ENCODE assay signal across 35 cellular contexts in genomic region chr12:25965682-25966081, GRCh38. TPM values are rescaled to one million over a fixed set of nuclear protein-coding genes. Genes with fewer than 3 reads are reported as not detected.
DNase-seq lines count a peak whose midpoint lies in the region; ATAC-seq and TF ChIP-seq lines count a peak whose summit lies in the region.
"Had no signal": no experiment of that assay in that cellular context is flagged by ENCODE, and none has a peak within 500 bp of the region (broad histone marks: within the 10 kb centered on the region; RNA-seq: fewer than 3 reads in every experiment).

No MANE protein-coding gene starts in this region.

- H2BK120ac ChIP-seq in trophoblast cell (ENCODE audit: insufficient read depth, low read length, poor library complexity): no peak overlapping the region

- DNase-seq in HFFc6 (no peak), endodermal cell (no peak), trophoblast cell (no peak), foreskin keratinocyte (no peak), putamen (ENCODE audit: low spot score) (no peak), retina (no peak), SHP77 treated with DMSO at 0.1 percent for 48 hours (lab: John Stamatoyannopoulos, UW) (no peak)
- DNase-seq: 8988T; ACHN; AML-193; BE2C; C1 segment of cervical spinal cord; Caco-2; Calu3; CD4-positive, alpha-beta memory T cell; CD4-positive, alpha-beta T cell; CD4-positive, CD25-positive, alpha-beta regulatory T cell; CD8-positive, alpha-beta memory T cell; CD8-positive, alpha-beta T cell; COR-L47; DMS 273 treated with DMSO at 0.1 percent for 48 hours; DMS153; DMS53; DMS79; DMS79 treated with DMSO at 0.1 percent for 48 hours; DND-41; EL had no signal

- H3K79me1 ChIP-seq in trophoblast cell (ENCODE audit: low read length): no peaks in the 10 kb centered on the region

- H3K27ac ChIP-seq in HEK293 (ENCODE audit: extremely low read depth, low read depth, low read length) (no peak overlapping the region), endodermal cell (ENCODE audit: low read depth, low read length) (no peak overlapping the region), trophoblast cell (ENCODE audit: low read depth, low read length) (no peak overlapping the region), foreskin keratinocyte (no peak overlapping the region)
- H3K27ac ChIP-seq: 22Rv1; A549; BLaER1; BLaER1 treated with 17β-estradiol and CSF1 and Interleukin-3, amounts not matched to agents 10 nM and 100 nM; C4-2B had no signal

- no peaks in the 10 kb centered on the region for H3K9me3 Mint-ChIP-seq in HFFc6
- peaks cover 21% of the 10 kb centered on the region for H3K9me3 Mint-ChIP-seq in endodermal cell
- H3K9me3 Mint-ChIP-seq: CD4-positive, alpha-beta T cell; CD8-positive, alpha-beta T cell had no signal

- H3K23ac ChIP-seq in trophoblast cell (ENCODE audit: low read length): no peak overlapping the region

- CTCF ChIA-PET in HEK293 (lab: Yijun Ruan, JAX): interaction anchor here (0.7 kb wide), 1 partner anchor 1421 kb away, joined by 5 read pairs; no protein-coding TSS in a partner anchor

- H4K8ac ChIP-seq in trophoblast cell (ENCODE audit: low read depth, low read length): no peak overlapping the region

- H3K9ac ChIP-seq in endodermal cell (ENCODE audit: extremely low read depth, low read length, poor library complexity, severe bottlenecking) (no peak overlapping the region), trophoblast cell (ENCODE audit: low read length) (no peak overlapping the region)
- H3K9ac ChIP-seq: BLaER1; BLaER1 treated with 17β-estradiol and CSF1 and Interleukin-3, amounts not matched to agents 10 nM and 100 nM had no signal

- H4K91ac ChIP-seq in trophoblast cell (ENCODE audit: low read depth, low read length): no peak overlapping the region

- no peak overlapping the region for H3K18ac ChIP-seq in trophoblast cell (ENCODE audit: low read length)

- H3K4me3 Mint-ChIP-seq in HFFc6 (no peak overlapping the region), endodermal cell (no peak overlapping the region)
- H3K4me3 Mint-ChIP-seq: B cell; CD14-positive monocyte; CD4-positive, alpha-beta memory T cell; CD4-positive, alpha-beta T cell; CD4-positive, CD25-positive, alpha-beta regulatory T cell; CD8-positive, alpha-beta memory T cell; CD8-positive, alpha-beta T cell had no signal

- POLR2A ChIA-PET in HEK293 (lab: Yijun Ruan, JAX): interaction anchor here (0.7 kb wide), 1 partner anchor 51 kb away, joined by 4 read pairs; no protein-coding TSS in a partner anchor

- no peak overlapping the region for H3K14ac ChIP-seq in trophoblast cell (ENCODE audit: low read length)

- H3K9me3 ChIP-seq in HEK293 (ENCODE audit: control insufficient read depth, insufficient read depth, low read depth, low read length) (no peaks in the 10 kb centered on the region), endodermal cell (ENCODE audit: control insufficient read depth, low read length) (peaks cover 28% of the 10 kb centered on the region), trophoblast cell (ENCODE audit: insufficient read depth, low read depth, low read length) (no peaks in the 10 kb centered on the region)
- H3K9me3 ChIP-seq: A549; BE2C; BLaER1; BLaER1 treated with 17β-estradiol and CSF1 and Interleukin-3, amounts not matched to agents 10 nM and 100 nM; Caco-2 had no signal

- no peak overlapping the region for H2BK12ac ChIP-seq in trophoblast cell (ENCODE audit: low read length)

- H2BK5ac ChIP-seq in trophoblast cell (ENCODE audit: low read depth, low read length, poor library complexity): no peak overlapping the region

- no CpG with 5 or more reads among the region's 1 CpG for WGBS in endodermal cell (ENCODE audit: insufficient coverage in 1 of 2, insufficient read length in 1 of 2), 2 experiments
- WGBS in trophoblast cell (ENCODE audit: extremely low coverage, insufficient coverage, insufficient read length): 100% methylated on average over 1 of the region's 1 CpG

- H3K4me3 ChIP-seq in HEK293 (ENCODE audit: low read depth, low read length) (no peak overlapping the region), endodermal cell (ENCODE audit: low read length) (peak overlapping the region; percentile 12), trophoblast cell (ENCODE audit: low read depth, low read length) (no peak overlapping the region)
- H3K4me3 ChIP-seq: A549; BLaER1; BLaER1 treated with 17β-estradiol and CSF1 and Interleukin-3, amounts not matched to agents 10 nM and 100 nM had no signal

- H3K4ac ChIP-seq in trophoblast cell (ENCODE audit: low read depth, low read length): peak overlapping the region; percentile 84

- H3K27me3 Mint-ChIP-seq in HFFc6 (ENCODE audit: insufficient read depth) (peaks cover 2% of the 10 kb centered on the region), endodermal cell (ENCODE audit: insufficient read depth) (no peaks in the 10 kb centered on the region)

- H4K12ac ChIP-seq in trophoblast cell (ENCODE audit: low read depth, low read length): no peak overlapping the region

- H3K27me3 ChIP-seq in endodermal cell (ENCODE audit: control insufficient read depth, insufficient read depth, low read length, poor library complexity, severe bottlenecking): no peaks in the 10 kb centered on the region
- H3K27me3 ChIP-seq in trophoblast cell (ENCODE audit: insufficient read depth, low read length): no peaks in the 10 kb centered on the region
- no peaks in the 10 kb centered on the region for H3K27me3 ChIP-seq in foreskin keratinocyte

- H3K79me2 ChIP-seq in trophoblast cell (ENCODE audit: control insufficient read depth, insufficient read depth, low read length, poor library complexity): peaks cover 10% of the 10 kb centered on the region

- ATAC-seq in foreskin keratinocyte: no peak
- ATAC-seq: A549; CD8-positive, alpha-beta T cell had no signal

- peaks cover 0 to 3% of the 10 kb centered on the region in 2 experiments; a peak in 2 of 3 replicates for H3K36me3 ChIP-seq in HEK293 (ENCODE audit: control insufficient read depth in 2 of 2, insufficient read depth in 1 of 2, low read length in 2 of 2)
- H3K36me3 ChIP-seq in endodermal cell (ENCODE audit: control insufficient read depth, insufficient read depth, low read length): peaks cover 44% of the 10 kb centered on the region
- peaks cover 0 to 2% of the 10 kb centered on the region in 2 experiments for H3K36me3 ChIP-seq in trophoblast cell (ENCODE audit: control insufficient read depth in 1 of 2, insufficient read depth in 2 of 2, low read length in 2 of 2)
- H3K36me3 ChIP-seq: BE2C; BLaER1; BLaER1 treated with 17β-estradiol and CSF1 and Interleukin-3, amounts not matched to agents 10 nM and 100 nM had no signal

- H3K4me1 Mint-ChIP-seq in HFFc6 (ENCODE audit: low read depth) (peaks cover 70% of the 10 kb centered on the region), endodermal cell (peaks cover 60% of the 10 kb centered on the region)

- no peak overlapping the region for H2AFZ ChIP-seq in trophoblast cell (ENCODE audit: insufficient read depth, low read length, poor library complexity)

- no peak for TF ChIP-seq CTCF in HEK293 (tag by site-specific recombination; IDR thresholded peaks at IDR 0.05)
- no peak for TF ChIP-seq CTCF in HFFc6 (IDR thresholded peaks at IDR 0.05)
- TF ChIP-seq CTCF in endodermal cell (conservative IDR thresholded peaks at IDR 0.05): no peak
- no peak for TF ChIP-seq CTCF in foreskin keratinocyte (conservative IDR thresholded peaks at IDR 0.05)

- H3K36me3 Mint-ChIP-seq in HFFc6 (ENCODE audit: low read depth): peaks cover 26% of the 10 kb centered on the region
- peaks cover 40% of the 10 kb centered on the region for H3K36me3 Mint-ChIP-seq in endodermal cell (ENCODE audit: low read depth)
- H3K36me3 Mint-ChIP-seq: CD14-positive monocyte; CD4-positive, alpha-beta memory T cell; CD4-positive, CD25-positive, alpha-beta regulatory T cell; CD8-positive, alpha-beta memory T cell; CD8-positive, alpha-beta T cell had no signal

- no peak overlapping the region for H3K4me2 ChIP-seq in trophoblast cell (ENCODE audit: low read length)
- H3K4me2 ChIP-seq: A549; BLaER1; BLaER1 treated with 17β-estradiol and CSF1 and Interleukin-3, amounts not matched to agents 10 nM and 100 nM had no signal

- peak overlapping the region; percentile 24; the same call in 1 of the 2 replicates for H3K27ac Mint-ChIP-seq in HFFc6
- H3K27ac Mint-ChIP-seq in endodermal cell: no peak overlapping the region
- H3K27ac Mint-ChIP-seq: B cell; CD14-positive monocyte; CD4-positive, alpha-beta memory T cell; CD4-positive, alpha-beta T cell; CD4-positive, CD25-positive, alpha-beta regulatory T cell; CD8-positive, alpha-beta memory T cell; CD8-positive, alpha-beta T cell had no signal

- H2AK5ac ChIP-seq in trophoblast cell (ENCODE audit: low read length): no peak overlapping the region

- H3K4me1 ChIP-seq in HEK293 (ENCODE audit: control insufficient read depth, insufficient read depth, low read length) (peaks cover 8% of the 10 kb centered on the region), endodermal cell (ENCODE audit: control insufficient read depth, insufficient read depth, low read length) (peaks cover 12% of the 10 kb centered on the region), trophoblast cell (ENCODE audit: control insufficient read depth in 1 of 2, insufficient read depth in 2 of 2, low read length in 2 of 2) (peaks cover 2 to 5% of the 10 kb centered on the region in 2 experiments), foreskin keratinocyte (peaks cover 3% of the 10 kb centered on the region)
- H3K4me1 ChIP-seq: BE2C, BLaER1 had no signal

TF ChIP-seq in HEK293, 187 proteins besides CTCF, POLR2A, EP300 and RAD21 (continues in another document):
- no peak for TF ChIP-seq ZNF175 (tag by site-specific recombination; IDR thresholded peaks at IDR 0.05)
- no peak for TF ChIP-seq INSM2 (tag by site-specific recombination; IDR thresholded peaks at IDR 0.05)

RNA-seq across cellular contexts. Expression of gene RASSF8, which starts 7.2 kb away (rescaled TPM):
- total RNA-seq in HFFc6 (2021; fragmentation: NEBNext Ultra II Directional; extraction: Animal tissue kit (Norgen Biotek cat#: 25700)): 10 to 100 TPM; 61.7 to 84.5 (median 77.0) TPM
- total RNA-seq in endodermal cell (100 to 1,000 TPM in 1 of 2 donors, 10 to 100 TPM in 1; 87.0 to 183 TPM), foreskin keratinocyte (15.6 and 17.1 TPM in 2 replicates)
- 29.0 TPM for polyA plus RNA-seq in endodermal cell (2013, experiment 1 of 2)
- 30.8 TPM for polyA plus RNA-seq in endodermal cell (2013, experiment 2 of 2)
- 19.0 and 19.7 TPM in 2 replicates for polyA plus RNA-seq in trophoblast cell (2013)
- polyA plus RNA-seq in foreskin keratinocyte: 2.2 and 2.5 TPM in 2 replicates
- total RNA-seq: CD4-positive, alpha-beta memory T cell had no signal
- polyA plus RNA-seq: CD4-positive, alpha-beta memory T cell; CD4-positive, CD25-positive, alpha-beta regulatory T cell; CD8-positive, alpha-beta memory T cell had no signal
